Comparison of ENCODE assay signal across 24 cellular contexts in the genomic region with DNA sequence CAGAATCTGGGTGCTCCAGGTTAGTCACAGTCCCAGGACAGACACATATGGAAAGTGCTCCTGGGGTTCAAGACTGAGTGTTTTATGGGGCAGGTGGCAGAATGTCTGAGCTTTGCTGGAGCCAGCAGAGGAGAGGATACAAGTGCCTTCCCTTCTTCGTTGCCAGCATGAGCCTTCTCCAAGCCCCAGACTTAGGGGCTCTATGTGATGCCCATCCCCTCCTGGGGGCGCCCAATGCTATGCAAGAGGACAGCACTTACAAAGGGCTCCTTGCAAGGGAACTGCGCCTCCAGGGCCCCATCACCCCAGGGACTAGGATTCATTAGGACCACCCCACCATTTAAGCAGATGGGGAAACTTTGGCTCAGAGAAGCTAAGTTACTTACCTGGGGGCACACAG.
"Had no signal": no experiment of that assay in that cellular context is flagged by ENCODE, and none has a peak within 500 bp of the region (broad histone marks: within the 10 kb centered on the region; RNA-seq: fewer than 3 reads in every experiment).

No MANE protein-coding gene starts in this region.

- H3K36me3 ChIP-seq: colonic mucosa, esophagus squamous epithelium, gastrocnemius medialis, heart right ventricle, left lung, lower lobe of right lung had no signal

- ATAC-seq: effector memory CD8-positive, alpha-beta T cell; esophagus mucosa; gastrocnemius medialis; heart right ventricle; left cardiac atrium; left lung; left ventricle myocardium superior; lower lobe of right lung; mucosa of descending colon had no signal

- H3K4me3 ChIP-seq: colonic mucosa, esophagus squamous epithelium, gastrocnemius medialis, heart right ventricle, left lung, lower lobe of right lung, mucosa of descending colon had no signal

- DNase-seq: colonic mucosa; cortex of kidney; effector CD8-positive, alpha-beta T cell; effector memory CD8-positive, alpha-beta T cell; endodermal cell; erythroblast; esophagus squamous epithelium; foreskin fibroblast; foreskin melanocyte; gastrocnemius medialis; glutamatergic neuron; head of caudate nucleus; heart right ventricle; hippocampal formation; left cardiac atrium; left lung; left ventricle myocardium superior; lower lobe of right lung; mesenchymal stem cell; mucosa of descending colon had no signal

- H3K4me1 ChIP-seq: colonic mucosa, left lung had no signal

- H3K9me3 Mint-ChIP-seq: dendritic cell treated with granulocyte-macrophage colony-stimulating factor and Interleukin-4, amounts not matched to agents 40 ng/mL and 50 ng/mL, for 4 days; endodermal cell; mesothelial cell of epicardium had no signal

- H3K27ac Mint-ChIP-seq: dendritic cell treated with granulocyte-macrophage colony-stimulating factor and Interleukin-4, amounts not matched to agents 40 ng/mL and 50 ng/mL, for 4 days; effector memory CD8-positive, alpha-beta T cell; endodermal cell; mesothelial cell of epicardium had no signal

- H3K36me3 Mint-ChIP-seq: mesothelial cell of epicardium had no signal

- H3K27me3 ChIP-seq: colonic mucosa had no signal

- H3K9me3 ChIP-seq: colonic mucosa, esophagus squamous epithelium, gastrocnemius medialis, heart right ventricle, left lung, lower lobe of right lung, mucosa of descending colon had no signal

- H3K4me3 Mint-ChIP-seq: dendritic cell treated with granulocyte-macrophage colony-stimulating factor and Interleukin-4, amounts not matched to agents 40 ng/mL and 50 ng/mL, for 4 days; effector memory CD8-positive, alpha-beta T cell; endodermal cell; mesothelial cell of epicardium had no signal

- H3K27ac ChIP-seq: colonic mucosa, epithelial cell of prostate, esophagus squamous epithelium, gastrocnemius medialis, heart right ventricle, left lung, lower lobe of right lung had no signal
